ENCODE assay signal across 9 cellular contexts in the genomic region with DNA sequence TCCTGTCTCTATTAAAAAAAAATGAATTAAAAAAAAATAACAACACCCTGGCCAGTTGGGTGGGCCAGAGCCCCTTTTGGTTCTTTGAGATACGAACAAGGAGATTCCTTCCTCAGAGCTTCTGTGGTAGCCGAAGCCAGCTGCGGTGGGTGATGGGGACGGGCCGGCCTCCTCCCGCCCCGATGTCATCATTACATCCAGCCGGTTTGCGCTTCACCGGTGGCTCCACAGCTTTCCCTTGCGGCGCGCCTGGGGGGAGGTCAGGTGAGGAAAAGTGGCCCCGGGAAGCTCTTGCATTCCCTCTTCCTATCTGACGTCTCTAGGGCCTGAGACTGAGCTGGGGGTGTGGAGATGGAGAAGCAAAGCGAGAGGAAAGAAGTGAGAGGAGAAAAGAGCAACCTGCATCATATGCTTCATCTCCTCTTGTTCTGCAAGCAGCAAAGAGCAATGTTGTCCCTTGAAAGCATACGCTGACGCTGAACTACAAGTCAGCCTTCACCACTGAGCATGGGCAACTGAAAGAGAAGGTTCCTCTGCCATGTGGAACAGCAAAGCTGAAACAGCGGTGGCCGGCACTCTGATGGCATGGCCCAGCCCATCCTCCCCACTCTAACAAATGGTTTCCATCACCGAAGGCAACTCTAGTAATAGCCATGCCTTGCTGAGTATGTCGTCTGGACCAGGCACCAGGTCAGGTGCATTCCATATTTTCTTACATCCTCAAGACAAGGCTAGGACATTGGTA. TPM values are rescaled to one million over a fixed set of nuclear protein-coding genes. Genes with fewer than 3 reads are reported as not detected.
"Had no signal": no experiment of that assay in that cellular context is flagged by ENCODE, and none has a peak within 500 bp of the region (broad histone marks: within the 10 kb centered on the region; RNA-seq: fewer than 3 reads in every experiment).

No MANE protein-coding gene starts in this region.

- ATAC-seq: HepG2, K562 had no signal

- DNase-seq: GM23248, GOT3, H9, HCEC 1CT, KG1 had no signal

- H3K27ac ChIP-seq: GM23248, HL-60 had no signal

- H3K4me3 ChIP-seq: GM23248, K562 had no signal

RNA-seq across cellular contexts. Expression of a gene that starts 6.0 kb away (rescaled TPM):
- total RNA-seq: HepG2, HT1080, K562 had no signal
